Comparison of ENCODE assay signal across 15 cellular contexts in genomic region chr2:104052341-104052740, GRCh38.
DNase-seq lines count a peak whose midpoint lies in the region; ATAC-seq and TF ChIP-seq lines count a peak whose summit lies in the region.
"Had no signal": no experiment of that assay in that cellular context is flagged by ENCODE, and none has a peak within 500 bp of the region (broad histone marks: within the 10 kb centered on the region; RNA-seq: fewer than 3 reads in every experiment).

No MANE protein-coding gene starts in this region.

- H3K27me3 Mint-ChIP-seq in brain = no peaks in the 10 kb centered on the region
- H3K27me3 Mint-ChIP-seq: CD8-positive, alpha-beta memory T cell had no signal

- peak overlapping the region; percentile 22 to 99 (median 73) for H3K27ac Mint-ChIP-seq in brain
- H3K27ac Mint-ChIP-seq: CD8-positive, alpha-beta memory T cell had no signal

- DNase-seq in MM.1S = no peak
- DNase-seq in NCI-H748 (lab: John Stamatoyannopoulos, UW; ENCODE audit: unreplicated experiment) = peak; percentile 69
- DNase-seq in retinal pigment epithelial cell (ENCODE audit: low read depth) = peak; percentile 80
- DNase-seq in Right ventricle myocardium superior = no peak
- DNase-seq: Caco-2; CD8-positive, alpha-beta memory T cell; DND-41; GF-D8; GM23248; H7 had no signal

- H3K9ac ChIP-seq in MM.1S (ENCODE audit: low read length) = no peak overlapping the region
- H3K9ac ChIP-seq: BLaER1, GM23248 had no signal

- H3K27me3 ChIP-seq in MM.1S (replicated peaks; ENCODE audit: insufficient read depth, low read length) = no peaks in the 10 kb centered on the region
- H3K27me3 ChIP-seq: BLaER1 had no signal

- H3K9me3 ChIP-seq in MM.1S (replicated peaks; ENCODE audit: insufficient read depth, low read length) = no peaks in the 10 kb centered on the region
- H3K9me3 ChIP-seq: BLaER1, Caco-2 had no signal

- no peak overlapping the region for H2AFZ ChIP-seq in MM.1S (ENCODE audit: low read length)
- H2AFZ ChIP-seq: GM23248 had no signal

- 0 out of 2 replicates have a peak, but pooled peaks cover 3% of the 10 kb centered on the region for H3K4me1 ChIP-seq in MM.1S (ENCODE audit: low read length)
- H3K4me1 ChIP-seq: BLaER1, Caco-2 had no signal

- H4K20me1 ChIP-seq in MM.1S (ENCODE audit: insufficient read depth, low read length) = no peaks in the 10 kb centered on the region
- H4K20me1 ChIP-seq: BLaER1 had no signal

- H3K36me3 Mint-ChIP-seq in brain = peaks cover 2% of the 10 kb centered on the region
- H3K36me3 Mint-ChIP-seq: CD8-positive, alpha-beta memory T cell had no signal

- H3F3A ChIP-seq in MM.1S (ENCODE audit: insufficient read depth, low read length) = peaks cover 4% of the 10 kb centered on the region; the same call in 1 of the 2 replicates

- H3K9me2 ChIP-seq in MM.1S (replicated peaks; ENCODE audit: insufficient read depth, low read length) = no peaks in the 10 kb centered on the region; the same call in 1 of the 2 replicates

- no peak overlapping the region for H3K27ac ChIP-seq in MM.1S (ENCODE audit: low read length)
- H3K27ac ChIP-seq: BLaER1, GM23248 had no signal

- H3K4me3 ChIP-seq in MM.1S (ENCODE audit: low read length) (no peak overlapping the region), retinal pigment epithelial cell (ENCODE audit: low read length) (peak overlapping the region; percentile 41)
- H3K4me3 ChIP-seq: BLaER1, GM23248, K562 had no signal

- peaks cover 59% of the 10 kb centered on the region for H3K4me1 Mint-ChIP-seq in brain
- H3K4me1 Mint-ChIP-seq: CD8-positive, alpha-beta memory T cell had no signal

- peak overlapping the region; percentile 43; the same call in 1 of the 2 replicates for H3K4me2 ChIP-seq in MM.1S (ENCODE audit: low read depth, low read length)
- H3K4me2 ChIP-seq: BLaER1 had no signal

- H3K36me3 ChIP-seq in MM.1S (replicated peaks; ENCODE audit: insufficient read depth, low read length) = no peaks in the 10 kb centered on the region
- H3K36me3 ChIP-seq: BLaER1 had no signal

- H3K79me2 ChIP-seq in MM.1S (ENCODE audit: low read length) = no peaks in the 10 kb centered on the region

- ATAC-seq in HG03378 (IDR thresholded peaks at IDR 0.05; ENCODE audit: unreplicated experiment) (no peak), HG03469 (IDR thresholded peaks at IDR 0.05; ENCODE audit: unreplicated experiment) (no peak), Right ventricle myocardium superior (ENCODE audit: poor library complexity) (no peak)
- ATAC-seq: K562 had no signal

- peaks cover 0 to 9% (median 2%) of the 10 kb centered on the region in 5 experiments for H3K9me3 Mint-ChIP-seq in brain

- peak overlapping the region; percentile 8 to 89 (median 66) for H3K4me3 Mint-ChIP-seq in brain
- H3K4me3 Mint-ChIP-seq: CD8-positive, alpha-beta memory T cell had no signal

- intact Hi-C loops in Right ventricle myocardium superior (cut with DNase I) = no loop called here

- TF ChIP-seq CTCF in MM.1S (IDR thresholded peaks at IDR 0.05; ENCODE audit: low read length) (no peak), brain (conservative IDR thresholded peaks at IDR 0.05) (no peak), retinal pigment epithelial cell (conservative IDR thresholded peaks at IDR 0.05; ENCODE audit: low read depth, low read length) (no peak)

Comparison
In these comparisons a context has a peak if more than half of its experiments do, and no peak if none do; other contexts are left out.
1. DNase-seq: peak in NCI-H748 (single experiment) and retinal pigment epithelial cell (single experiment); none in MM.1S (single experiment) and Right ventricle myocardium superior (single experiment).